ENCODE assay signal across 9 cellular contexts in genomic region chr13:31797154-31797775, GRCh38. TPM values are rescaled to one million over a fixed set of nuclear protein-coding genes. Genes with fewer than 3 reads are reported as not detected.
DNase-seq lines count a peak whose midpoint lies in the region; ATAC-seq and TF ChIP-seq lines count a peak whose summit lies in the region.
"Had no signal": no experiment of that assay in that cellular context is flagged by ENCODE, and none has a peak within 500 bp of the region (broad histone marks: within the 10 kb centered on the region; RNA-seq: fewer than 3 reads in every experiment).

No MANE protein-coding gene starts in this region.

- H3K4me1 Mint-ChIP-seq in T-helper 17 cell: peaks cover 19% of the 10 kb centered on the region
- peaks cover 7% of the 10 kb centered on the region for H3K4me1 Mint-ChIP-seq in activated CD4-positive, alpha-beta T cell treated with anti-CD3 and anti-CD28 coated beads, Interleukin-2, amount 10 ng/mL, durations not matched to agents 7 days and 5 days
- H3K4me1 Mint-ChIP-seq: naive B cell had no signal

- no peaks in the 10 kb centered on the region for H3K36me3 ChIP-seq in right atrium auricular region

- intact Hi-C loops in left cardiac atrium (cut with DNase I): loop anchor here in 1 of 2 donors (5.0 kb wide), 1 partner anchor 365 kb away; no protein-coding TSS in a partner anchor

- H3K9me3 ChIP-seq in right atrium auricular region (no peaks in the 10 kb centered on the region), T-helper 17 cell (ENCODE audit: control insufficient read depth, low read length, poor library complexity, severe bottlenecking) (no peaks in the 10 kb centered on the region)

- CTCF ChIA-PET in activated CD4-positive, alpha-beta T cell treated with anti-CD3 and anti-CD28 coated beads, Interleukin-2, amount 10 ng/mL, durations not matched to agents 7 days and 5 days (lab: Charles Lee): no interaction called here

- H3K4me3 ChIP-seq in right atrium auricular region: no peak overlapping the region

- H3K27me3 Mint-ChIP-seq in T-helper 17 cell: no peaks in the 10 kb centered on the region
- peaks cover 4% of the 10 kb centered on the region for H3K27me3 Mint-ChIP-seq in activated CD4-positive, alpha-beta T cell treated with anti-CD3 and anti-CD28 coated beads, Interleukin-2, amount 10 ng/mL, durations not matched to agents 7 days and 5 days

- DNase-seq in left cardiac atrium (no peak), right atrium auricular region (ENCODE audit: low spot score) (no peak), T-helper 17 cell (no peak), iPS-NIHi7 (ENCODE audit: extremely low spot score) (peak; percentile 53)
- DNase-seq in stimulated activated naive CD4-positive, alpha-beta T cell (lab: John Stamatoyannopoulos, UW): no peak
- no peak for DNase-seq in activated CD4-positive, alpha-beta T cell treated with anti-CD3 and anti-CD28 coated beads, Interleukin-2, amount 10 ng/mL, durations not matched to agents 7 days and 5 days
- DNase-seq: naive B cell had no signal

- H3K27me3 ChIP-seq in right atrium auricular region: no peaks in the 10 kb centered on the region

- H3K36me3 Mint-ChIP-seq in T-helper 17 cell (ENCODE audit: low read depth): peaks cover 2% of the 10 kb centered on the region
- H3K36me3 Mint-ChIP-seq in activated CD4-positive, alpha-beta T cell treated with anti-CD3 and anti-CD28 coated beads, Interleukin-2, amount 10 ng/mL, durations not matched to agents 7 days and 5 days (ENCODE audit: low read depth): no peaks in the 10 kb centered on the region
- H3K36me3 Mint-ChIP-seq: naive B cell had no signal

- H3K9me3 Mint-ChIP-seq in activated CD4-positive, alpha-beta T cell treated with anti-CD3 and anti-CD28 coated beads, Interleukin-2, amount 10 ng/mL, durations not matched to agents 7 days and 5 days: no peaks in the 10 kb centered on the region
- H3K9me3 Mint-ChIP-seq: naive B cell had no signal

- H3K4me1 ChIP-seq in right atrium auricular region: no peaks in the 10 kb centered on the region

- H3K27ac ChIP-seq in right atrium auricular region: no peak overlapping the region

- H3K4me3 Mint-ChIP-seq in T-helper 17 cell: no peak overlapping the region
- no peak overlapping the region for H3K4me3 Mint-ChIP-seq in activated CD4-positive, alpha-beta T cell treated with anti-CD3 and anti-CD28 coated beads, Interleukin-2, amount 10 ng/mL, durations not matched to agents 7 days and 5 days
- H3K4me3 Mint-ChIP-seq: naive B cell had no signal

- TF ChIP-seq CTCF in right atrium auricular region (IDR thresholded peaks at IDR 0.05): peak in 1 of 2 donors; percentile 60

- peak overlapping the region; percentile 53 for H3K27ac Mint-ChIP-seq in T-helper 17 cell
- no peak overlapping the region for H3K27ac Mint-ChIP-seq in activated CD4-positive, alpha-beta T cell treated with anti-CD3 and anti-CD28 coated beads, Interleukin-2, amount 10 ng/mL, durations not matched to agents 7 days and 5 days
- H3K27ac Mint-ChIP-seq: naive B cell had no signal

- ATAC-seq in left cardiac atrium: peak; percentile 19 to 33
- no peak for ATAC-seq in T-helper 17 cell
- ATAC-seq in GM19455 (IDR thresholded peaks at IDR 0.05; ENCODE audit: unreplicated experiment): no peak
- no peak for ATAC-seq in GM18870 (IDR thresholded peaks at IDR 0.05; ENCODE audit: unreplicated experiment)

- POLR2A ChIA-PET in activated CD4-positive, alpha-beta T cell treated with anti-CD3 and anti-CD28 coated beads, Interleukin-2, amount 10 ng/mL, durations not matched to agents 7 days and 5 days (lab: Charles Lee): no interaction called here

RNA-seq across cellular contexts. Expression of gene RXFP2, which starts 57.9 kb away (rescaled TPM):
- total RNA-seq in left cardiac atrium: not detected
- not detected for total RNA-seq in right atrium auricular region
- total RNA-seq in T-helper 17 cell: not detected
- total RNA-seq in activated CD4-positive, alpha-beta T cell treated with anti-CD3 and anti-CD28 coated beads, Interleukin-2, amount 10 ng/mL, durations not matched to agents 7 days and 5 days: not detected

Comparison
In these comparisons a context has a peak if more than half of its experiments do, and no peak if none do; other contexts are left out.
1. ATAC-seq: peak in left cardiac atrium (2 of 2); none in T-helper 17 cell (single experiment), GM19455 (single experiment) and GM18870 (single experiment).